Comparison of ENCODE assay signal across 15 cellular contexts in the genomic region with DNA sequence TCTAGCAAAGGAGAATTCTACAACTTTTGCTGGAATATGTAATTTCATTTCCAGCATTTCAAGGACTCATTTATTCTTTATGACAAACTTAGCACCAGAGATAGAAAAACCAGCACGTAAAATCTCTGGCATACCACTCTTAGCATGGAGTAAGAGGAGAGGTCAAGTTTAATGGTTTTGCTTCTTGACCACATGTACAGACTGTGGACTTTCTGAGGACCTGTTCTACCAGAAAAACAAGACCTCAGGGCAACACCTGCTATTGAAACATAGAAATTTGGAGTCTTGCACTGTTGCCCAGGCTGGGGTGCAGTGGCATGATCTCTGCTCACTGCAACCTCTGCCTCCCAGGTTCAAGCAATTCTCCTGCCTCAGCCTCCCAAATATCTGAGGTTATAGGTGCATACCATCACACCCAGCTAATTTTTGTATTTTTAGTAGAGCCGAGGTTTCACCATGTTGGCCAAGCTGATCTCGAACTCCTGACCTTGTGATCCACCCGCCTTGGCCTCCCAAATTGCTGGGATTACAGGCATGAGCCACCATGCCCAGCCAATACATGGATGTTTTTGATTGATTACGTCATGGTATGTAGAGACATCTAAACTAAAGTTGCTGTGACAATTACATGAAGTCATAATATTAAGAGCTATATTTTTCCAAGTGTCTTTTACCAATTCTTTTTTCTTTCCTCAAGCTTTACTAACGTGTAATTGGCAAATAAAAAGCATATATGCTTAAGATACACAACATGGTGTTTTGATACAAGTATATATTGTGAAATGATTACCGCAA. TPM values are rescaled to one million over a fixed set of nuclear protein-coding genes. Genes with fewer than 3 reads are reported as not detected.
DNase-seq lines count a peak whose midpoint lies in the region; ATAC-seq and TF ChIP-seq lines count a peak whose summit lies in the region.
"Had no signal": no experiment of that assay in that cellular context is flagged by ENCODE, and none has a peak within 500 bp of the region (broad histone marks: within the 10 kb centered on the region; RNA-seq: fewer than 3 reads in every experiment).

No MANE protein-coding gene starts in this region.

- H3K36me3 Mint-ChIP-seq in mesothelial cell of epicardium, result no peaks in the 10 kb centered on the region
- H3K36me3 Mint-ChIP-seq: CD4-positive, CD25-positive, alpha-beta regulatory T cell had no signal

- DNase-seq in renal cortical epithelial cell (ENCODE audit: low read depth) (peak; percentile 22), mesothelial cell of epicardium (ENCODE audit: low spot score in 2 of 2, unreplicated experiment in 2 of 2) (no peak)
- DNase-seq in effector memory CD4-positive, alpha-beta T cell, result no peak
- DNase-seq: ACHN; CD4-positive, CD25-positive, alpha-beta regulatory T cell; DMS79; EL; GOT3; H9; KBM-7 had no signal

- peaks cover 5% of the 10 kb centered on the region for H3K4me1 Mint-ChIP-seq in mesothelial cell of epicardium
- H3K4me1 Mint-ChIP-seq: CD4-positive, CD25-positive, alpha-beta regulatory T cell had no signal

- H3K27me3 ChIP-seq in effector memory CD4-positive, alpha-beta T cell (replicated peaks; ENCODE audit: control insufficient read depth, insufficient read depth, low read length, poor library complexity, severe bottlenecking), result no peaks in the 10 kb centered on the region
- H3K27me3 ChIP-seq: BLaER1 treated with 17β-estradiol and CSF1 and Interleukin-3, amounts not matched to agents 10 nM and 100 nM had no signal

- no peaks in the 10 kb centered on the region for H3K27me3 Mint-ChIP-seq in mesothelial cell of epicardium (ENCODE audit: low read depth)

- H3K4me3 ChIP-seq in HEK293 (ENCODE audit: low read depth, low read length), result no peak overlapping the region
- no peak overlapping the region for H3K4me3 ChIP-seq in effector memory CD4-positive, alpha-beta T cell (ENCODE audit: insufficient read depth, low read depth, low read length, poor library complexity, severe bottlenecking)
- H3K4me3 ChIP-seq: BLaER1 treated with 17β-estradiol and CSF1 and Interleukin-3, amounts not matched to agents 10 nM and 100 nM had no signal

- CTCF ChIA-PET in HEK293 (lab: Yijun Ruan, JAX), result interaction anchor here (0.7 to 1.4 kb wide), 4 partner anchors 36 to 1142 kb away, joined by 3 to 7 read pairs (median 5); a partner anchor contains a TSS

- no peaks in the 10 kb centered on the region for H3K9me3 ChIP-seq in HEK293 (ENCODE audit: control insufficient read depth, insufficient read depth, low read depth, low read length)
- H3K9me3 ChIP-seq in effector memory CD4-positive, alpha-beta T cell (ENCODE audit: control insufficient read depth, low read length), result no peaks in the 10 kb centered on the region
- H3K9me3 ChIP-seq: BLaER1 treated with 17β-estradiol and CSF1 and Interleukin-3, amounts not matched to agents 10 nM and 100 nM had no signal

- H3K4me1 ChIP-seq in HEK293 (ENCODE audit: control insufficient read depth, insufficient read depth, low read length), result no peaks in the 10 kb centered on the region
- no peaks in the 10 kb centered on the region for H3K4me1 ChIP-seq in effector memory CD4-positive, alpha-beta T cell (ENCODE audit: control insufficient read depth, insufficient read depth, low read length, poor library complexity, severe bottlenecking)
- H3K4me1 ChIP-seq: BLaER1 treated with 17β-estradiol and CSF1 and Interleukin-3, amounts not matched to agents 10 nM and 100 nM had no signal

- H3K27ac ChIP-seq in HEK293 (ENCODE audit: extremely low read depth, low read depth, low read length) (no peak overlapping the region), VCaP (peak overlapping the region; percentile 39)
- no peak overlapping the region for H3K27ac ChIP-seq in effector memory CD4-positive, alpha-beta T cell (ENCODE audit: insufficient read depth, low read length, poor library complexity, severe bottlenecking)
- H3K27ac ChIP-seq: BLaER1 treated with 17β-estradiol and CSF1 and Interleukin-3, amounts not matched to agents 10 nM and 100 nM had no signal

- POLR2A ChIA-PET in HEK293 (lab: Yijun Ruan, JAX), result no interaction called here

- no peaks in the 10 kb centered on the region for H3K36me3 ChIP-seq in HEK293 (ENCODE audit: control insufficient read depth in 2 of 2, insufficient read depth in 1 of 2, low read length in 2 of 2)
- H3K36me3 ChIP-seq in effector memory CD4-positive, alpha-beta T cell (ENCODE audit: control insufficient read depth, insufficient read depth, low read length), result no peaks in the 10 kb centered on the region
- H3K36me3 ChIP-seq: BLaER1 treated with 17β-estradiol and CSF1 and Interleukin-3, amounts not matched to agents 10 nM and 100 nM had no signal

- no peaks in the 10 kb centered on the region for H3K9me3 Mint-ChIP-seq in mesothelial cell of epicardium
- H3K9me3 Mint-ChIP-seq: H9 had no signal

- TF ChIP-seq CTCF in HEK293 (tag by site-specific recombination; IDR thresholded peaks at IDR 0.05) (no peak), VCaP (conservative IDR thresholded peaks at IDR 0.05) (no peak), mesothelial cell of epicardium (IDR thresholded peaks at IDR 0.05; ENCODE audit: unreplicated experiment) (no peak)

- ATAC-seq in esophagus mucosa, result peak; percentile 19
- ATAC-seq in HG02642 (IDR thresholded peaks at IDR 0.05; ENCODE audit: poor library complexity, unreplicated experiment), result no peak

- H3K4me3 Mint-ChIP-seq in mesothelial cell of epicardium, result no peak overlapping the region
- H3K4me3 Mint-ChIP-seq: CD4-positive, CD25-positive, alpha-beta regulatory T cell; H9 had no signal

- H3K27ac Mint-ChIP-seq in mesothelial cell of epicardium, result no peak overlapping the region
- H3K27ac Mint-ChIP-seq: CD4-positive, CD25-positive, alpha-beta regulatory T cell; H9 had no signal

TF ChIP-seq in HEK293, 187 proteins besides CTCF, POLR2A, EP300 and RAD21:
- TF ChIP-seq, protein P1, sequence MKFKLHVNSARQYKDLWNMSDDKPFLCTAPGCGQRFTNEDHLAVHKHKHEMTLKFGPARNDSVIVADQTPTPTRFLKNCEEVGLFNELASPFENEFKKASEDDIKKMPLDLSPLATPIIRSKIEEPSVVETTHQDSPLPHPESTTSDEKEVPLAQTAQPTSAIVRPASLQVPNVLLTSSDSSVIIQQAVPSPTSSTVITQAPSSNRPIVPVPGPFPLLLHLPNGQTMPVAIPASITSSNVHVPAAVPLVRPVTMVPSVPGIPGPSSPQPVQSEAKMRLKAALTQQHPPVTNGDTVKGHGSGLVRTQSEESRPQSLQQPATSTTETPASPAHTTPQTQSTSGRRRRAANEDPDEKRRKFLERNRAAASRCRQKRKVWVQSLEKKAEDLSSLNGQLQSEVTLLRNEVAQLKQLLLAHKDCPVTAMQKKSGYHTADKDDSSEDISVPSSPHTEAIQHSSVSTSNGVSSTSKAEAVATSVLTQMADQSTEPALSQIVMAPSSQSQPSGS (tag by site-specific recombination; IDR thresholded peaks at IDR 0.05; ENCODE audit: low read depth), result peak; percentile 35; the same call in 1 of the 2 replicates
- TF ChIP-seq, protein P2, sequence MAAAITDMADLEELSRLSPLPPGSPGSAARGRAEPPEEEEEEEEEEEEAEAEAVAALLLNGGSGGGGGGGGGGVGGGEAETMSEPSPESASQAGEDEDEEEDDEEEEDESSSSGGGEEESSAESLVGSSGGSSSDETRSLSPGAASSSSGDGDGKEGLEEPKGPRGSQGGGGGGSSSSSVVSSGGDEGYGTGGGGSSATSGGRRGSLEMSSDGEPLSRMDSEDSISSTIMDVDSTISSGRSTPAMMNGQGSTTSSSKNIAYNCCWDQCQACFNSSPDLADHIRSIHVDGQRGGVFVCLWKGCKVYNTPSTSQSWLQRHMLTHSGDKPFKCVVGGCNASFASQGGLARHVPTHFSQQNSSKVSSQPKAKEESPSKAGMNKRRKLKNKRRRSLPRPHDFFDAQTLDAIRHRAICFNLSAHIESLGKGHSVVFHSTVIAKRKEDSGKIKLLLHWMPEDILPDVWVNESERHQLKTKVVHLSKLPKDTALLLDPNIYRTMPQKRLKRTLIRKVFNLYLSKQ (tag by site-specific recombination; IDR thresholded peaks at IDR 0.05; ENCODE audit: borderline replicate concordance), result no peak

RNA-seq across cellular contexts. Expression of a gene that starts 36.1 kb away (rescaled TPM):
- total RNA-seq in esophagus mucosa, result 124 TPM
- 13.9 and 16.3 TPM in 2 replicates for total RNA-seq in renal cortical epithelial cell
- 0.59 to 0.74 TPM (median 0.64 TPM) in 3 replicates for total RNA-seq in mesothelial cell of epicardium
